15 cellular contexts compared by ENCODE assay signal in genomic region chr1:52665173-52666020, GRCh38. TPM values are rescaled to one million over a fixed set of nuclear protein-coding genes. Genes with fewer than 3 reads are reported as not detected.
DNase-seq lines count a peak whose midpoint lies in the region; ATAC-seq, FAIRE-seq and TF ChIP-seq lines count a peak whose summit lies in the region.
"Had no signal": no experiment of that assay in that cellular context is flagged by ENCODE, and none has a peak within 500 bp of the region (broad histone marks: within the 10 kb centered on the region; RNA-seq: fewer than 3 reads in every experiment).

No MANE protein-coding gene starts in this region.

- peak; percentile 93 for FAIRE-seq in bronchial epithelial cell (lab: Jason Lieb, UNC)
- FAIRE-seq: RCC 7860 had no signal

- H3K4me3 ChIP-seq in bronchial epithelial cell (ENCODE audit: low read depth, low read length) (no peak overlapping the region), skeletal muscle cell (ENCODE audit: low read depth, low read length) (no peak overlapping the region), WERI-Rb-1 (ENCODE audit: low read depth, low read length) (no peak overlapping the region)
- H3K4me3 ChIP-seq: BLaER1 treated with 17β-estradiol and CSF1 and Interleukin-3, amounts not matched to agents 10 nM and 100 nM; left lung; stomach had no signal

- TF ChIP-seq CTCF in bronchial epithelial cell (IDR thresholded peaks at IDR 0.05; ENCODE audit: insufficient read depth, low read length, severe bottlenecking): no peak
- TF ChIP-seq CTCF in WERI-Rb-1 (IDR thresholded peaks at IDR 0.05; ENCODE audit: low read depth, low read length): no peak

- peak; percentile 32 for ATAC-seq in left lobe of liver
- ATAC-seq: left lung had no signal

- H3K9me3 ChIP-seq in WERI-Rb-1 (ENCODE audit: severe bottlenecking): no peaks in the 10 kb centered on the region
- H3K9me3 ChIP-seq: BLaER1 treated with 17β-estradiol and CSF1 and Interleukin-3, amounts not matched to agents 10 nM and 100 nM; left lung; stomach had no signal

- H3K36me3 ChIP-seq in bronchial epithelial cell (ENCODE audit: control insufficient read depth, insufficient read depth, low read length): no peaks in the 10 kb centered on the region
- no peaks in the 10 kb centered on the region for H3K36me3 ChIP-seq in WERI-Rb-1
- H3K36me3 ChIP-seq: left lung, stomach had no signal

- no peak overlapping the region for H3K27ac ChIP-seq in WERI-Rb-1
- H3K27ac ChIP-seq: 22Rv1, left lung, stomach had no signal

- peak; percentile 5 for DNase-seq in NCI-H1436 (lab: John Stamatoyannopoulos, UW)
- DNase-seq in NCI-H1436 treated with DMSO at 0.1 percent for 48 hours (lab: John Stamatoyannopoulos, UW): no peak
- DNase-seq in bronchial epithelial cell (ENCODE audit: low read depth): peak; percentile 94
- DNase-seq in left lobe of liver (ENCODE audit: low spot score): no peak
- DNase-seq in skeletal muscle cell (ENCODE audit: low read depth): peak; percentile 91
- DNase-seq in NK-92 (lab: John Stamatoyannopoulos, UW; ENCODE audit: unreplicated experiment): no peak
- DNase-seq in WERI-Rb-1: no peak
- no peak for DNase-seq in SKM-1 (lab: John Stamatoyannopoulos, UW; ENCODE audit: unreplicated experiment)
- DNase-seq: left lung, NCI-H2107, stomach had no signal

- H3K27me3 ChIP-seq in bronchial epithelial cell (ENCODE audit: control insufficient read depth, insufficient read depth, low read length): no peaks in the 10 kb centered on the region
- no peaks in the 10 kb centered on the region for H3K27me3 ChIP-seq in WERI-Rb-1 (ENCODE audit: insufficient read depth, low read depth, severe bottlenecking)
- H3K27me3 ChIP-seq: BLaER1 treated with 17β-estradiol and CSF1 and Interleukin-3, amounts not matched to agents 10 nM and 100 nM; left lung; stomach had no signal

RNA-seq across cellular contexts. Expression of gene SHISAL2A, which starts 32.4 kb away (rescaled TPM):
- total RNA-seq in bronchial epithelial cell (not detected in 2 replicates), left lobe of liver (0.23 TPM)
- total RNA-seq: urinary bladder had no signal

RNA-seq across cellular contexts. Expression of gene COA7, which starts 32.8 kb away (rescaled TPM):
- total RNA-seq in bronchial epithelial cell (8.4 and 15.5 TPM in 2 replicates), left lobe of liver (16.9 TPM)

Comparison
In these comparisons a context has a peak if more than half of its experiments do, and no peak if none do; other contexts are left out.
1. DNase-seq: peak in NCI-H1436 (single experiment), bronchial epithelial cell (single experiment) and skeletal muscle cell (single experiment); none in NCI-H1436 treated with DMSO at 0.1 percent for 48 hours (single experiment), left lobe of liver (single experiment), NK-92 (single experiment), WERI-Rb-1 (single experiment) and SKM-1 (single experiment).